In the genomic region with DNA sequence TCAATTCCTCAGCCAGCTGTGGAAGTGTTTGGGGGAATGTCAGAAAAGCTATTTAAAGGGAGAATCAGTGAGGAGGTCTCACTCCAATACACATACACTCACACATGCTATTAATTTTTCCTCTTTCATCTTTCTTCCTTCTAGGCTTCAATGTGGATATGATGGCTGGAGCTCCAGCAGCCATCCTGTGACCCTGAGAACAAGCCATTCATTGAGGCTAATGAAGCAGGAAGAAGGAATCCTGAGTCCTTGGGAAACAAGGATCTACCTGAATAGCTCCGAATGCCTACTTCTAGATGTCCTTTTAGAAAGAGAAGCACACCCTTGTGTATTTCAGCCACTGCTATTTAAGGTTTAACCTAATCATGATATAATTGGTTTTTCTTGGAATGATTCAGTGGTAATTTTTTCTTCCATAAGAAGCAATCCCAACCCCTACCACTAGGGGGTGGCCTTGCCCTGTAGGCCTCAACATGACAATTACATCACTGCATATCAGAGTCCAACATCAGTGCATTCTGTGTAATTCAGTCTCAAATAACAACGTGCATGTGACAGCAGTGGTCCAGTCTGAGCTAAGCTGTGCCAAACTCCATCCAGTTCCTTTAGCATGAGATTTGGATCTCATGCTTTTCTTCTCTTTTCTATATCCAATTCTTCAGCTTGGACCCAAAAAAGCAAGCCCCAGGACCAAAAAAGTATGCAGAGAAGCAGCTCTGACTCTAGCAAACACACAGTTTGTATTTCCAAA, we compare ENCODE assay signal across 7 cellular contexts.
A peak's percentile ranks its signal among the peaks of the same experiment; 100 is the strongest.
DNase-seq lines count a peak whose midpoint lies in the region; ATAC-seq and TF ChIP-seq lines count a peak whose summit lies in the region.

No MANE protein-coding gene starts in this region.

- CTCF ChIA-PET in MCF 10A (lab: Yijun Ruan, JAX) = interaction anchor here (0.6 to 5.5 kb wide), 50 partner anchors 9 to 1167 kb away, joined by 3 to 96 read pairs (median 3); no protein-coding TSS in a partner anchor

- no peaks in the 10 kb centered on the region for H3K4me1 Mint-ChIP-seq in MCF 10A (ENCODE audit: insufficient read depth, unreplicated experiment)

- ATAC-seq in HG02642 (IDR thresholded peaks at IDR 0.05; ENCODE audit: poor library complexity, unreplicated experiment) = peak; percentile 51

- no peak overlapping the region for H3K27ac Mint-ChIP-seq in MCF 10A (ENCODE audit: low read depth, unreplicated experiment)

- no peaks in the 10 kb centered on the region for H3K36me3 Mint-ChIP-seq in MCF 10A (ENCODE audit: insufficient read depth, unreplicated experiment)

- DNase-seq in NCI-H146 treated with DMSO at 0.1 percent for 48 hours (lab: John Stamatoyannopoulos, UW; ENCODE audit: unreplicated experiment) (peak; percentile 18), MCF 10A (ENCODE audit: unreplicated experiment) (peak; percentile 73), kidney glomerular epithelial cell (lab: John Stamatoyannopoulos, UW) (peak; percentile 19)
- DNase-seq in stimulated activated CD4-positive, alpha-beta T cell treated with anti-CD3 and anti-CD28 coated beads, Interleukin-4, amount 100 ng/mL, for 24 hours = peak; percentile 78

- no peaks in the 10 kb centered on the region for H3K27me3 Mint-ChIP-seq in MCF 10A (ENCODE audit: insufficient read depth, unreplicated experiment)

- H3K4me3 Mint-ChIP-seq in MCF 10A (ENCODE audit: unreplicated experiment) = no peak overlapping the region

- H3K9me3 Mint-ChIP-seq in MCF 10A (ENCODE audit: unreplicated experiment) = no peaks in the 10 kb centered on the region

- POLR2A ChIA-PET in MCF 10A (lab: Yijun Ruan, JAX) = interaction anchor here (0.7 to 1.3 kb wide), 4 partner anchors 94 to 255 kb away, joined by 3 read pairs; no protein-coding TSS in a partner anchor

- peak; percentile 91 for TF ChIP-seq CTCF in GM12872 (IDR thresholded peaks at IDR 0.05; ENCODE audit: insufficient read depth, low read depth, low read length)
- TF ChIP-seq CTCF in VCaP (conservative IDR thresholded peaks at IDR 0.05) = peak; percentile 93
- TF ChIP-seq CTCF in MCF 10A (IDR thresholded peaks at IDR 0.05; ENCODE audit: unreplicated experiment) = peak; percentile 80

- intact Hi-C loops in MCF 10A (cut with micrococcal nuclease) = loop anchor here (1.0 to 5.0 kb wide), 4 partner anchors 245 to 906 kb away; no protein-coding TSS in a partner anchor

- no peak overlapping the region for H3K27ac ChIP-seq in VCaP

- BruUV-seq in MCF 10A (replicated peaks; lab: Mats Ljungman, UMichigan) = no TSS peak

Comparison
In these comparisons a context has a peak if more than half of its experiments do, and no peak if none do; other contexts are left out.
1. DNase-seq: peak in every context shown above with its lines; median percentile 78 in stimulated activated CD4-positive, alpha-beta T cell treated with anti-CD3 and anti-CD28 coated beads, Interleukin-4, amount 100 ng/mL, for 24 hours; 73 in MCF 10A; 19 in kidney glomerular epithelial cell; 18 in NCI-H146 treated with DMSO at 0.1 percent for 48 hours.